ENCODE assay signal across 12 cellular contexts in the genomic region with DNA sequence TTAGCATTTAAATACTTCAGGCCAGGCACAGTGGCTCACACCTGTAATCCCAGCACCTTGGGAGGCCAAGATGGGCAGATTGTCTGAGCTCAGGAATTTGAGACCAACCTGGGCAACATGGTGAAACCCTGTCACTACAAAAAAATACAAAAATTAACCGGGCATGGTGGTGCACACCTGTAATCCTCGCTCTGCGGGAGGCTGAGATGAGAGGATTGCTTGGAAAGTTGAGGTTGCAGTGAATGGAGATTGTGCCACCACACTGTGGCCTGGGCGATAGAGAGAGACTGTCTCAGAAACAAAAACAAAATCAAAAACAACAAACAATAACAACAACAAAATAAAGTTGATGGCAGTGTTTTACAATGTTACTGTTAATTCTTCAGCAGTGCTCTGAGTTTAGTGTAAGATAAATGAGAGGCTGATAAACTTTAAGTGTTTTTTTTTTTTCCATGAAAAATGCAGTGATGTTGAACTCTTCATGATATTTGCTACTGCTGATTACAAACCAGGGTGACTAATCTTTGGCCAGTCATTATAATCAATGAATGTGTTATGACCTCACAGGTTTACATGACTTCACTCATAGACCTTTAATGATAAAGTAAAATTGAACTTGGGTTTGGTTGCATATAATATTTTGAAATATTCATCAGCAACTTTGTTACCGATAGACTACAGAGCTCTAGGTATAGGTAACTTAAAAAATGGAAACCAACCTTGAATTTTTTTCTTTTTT. TPM values are rescaled to one million over a fixed set of nuclear protein-coding genes. Genes with fewer than 3 reads are reported as not detected.
DNase-seq lines count a peak whose midpoint lies in the region; ATAC-seq lines count a peak whose summit lies in the region.
"Had no signal": no experiment of that assay in that cellular context is flagged by ENCODE, and none has a peak within 500 bp of the region (broad histone marks: within the 10 kb centered on the region; RNA-seq: fewer than 3 reads in every experiment).

No MANE protein-coding gene starts in this region.

- no peaks in the 10 kb centered on the region for H4K20me1 ChIP-seq in GM23248 (ENCODE audit: insufficient read depth)

- H3K36me3 Mint-ChIP-seq in T-cell: no peaks in the 10 kb centered on the region

- H3K79me2 ChIP-seq in GM23248 (ENCODE audit: insufficient read depth): peaks cover 84% of the 10 kb centered on the region

- H3K4me3 Mint-ChIP-seq in T-cell: no peak overlapping the region

- DNase-seq in GM23248: peak; percentile 53
- no peak for DNase-seq in T-cell
- DNase-seq in fibroblast of peridontal ligament (ENCODE audit: extremely low read depth): peak; percentile 40
- DNase-seq in renal cortical epithelial cell (ENCODE audit: low read depth): peak; percentile 52
- no peak for DNase-seq in cortex of kidney (lab: John Stamatoyannopoulos, UW)
- no peak for DNase-seq in mucosa of gallbladder (ENCODE audit: low spot score)
- DNase-seq in cerebellum (ENCODE audit: low spot score): no peak
- DNase-seq: islet precursor cell; NCI-H1092; Peyer's patch; stimulated activated CD4-positive, alpha-beta T cell treated with anti-CD3 and anti-CD28 coated beads, Interleukin-12 subunit alpha, Interleukin-12 subunit beta, amount 100 ng/mL, for 4 hours had no signal

- WGBS in GM23248 (ENCODE audit: low coverage in 1 of 2, low lambda C conversion rate in 2 of 2, missing lambda C conversion rate in 2 of 2), 2 experiments: 94 to 98% methylated on average over 5 of the region's 5 CpGs

- no peak overlapping the region for H3K9ac ChIP-seq in GM23248

- peaks cover 27% of the 10 kb centered on the region for H3K4me1 ChIP-seq in GM23248 (ENCODE audit: insufficient read depth)

- H2AFZ ChIP-seq in GM23248: no peak overlapping the region

- H3F3A ChIP-seq in GM23248 (ENCODE audit: insufficient read depth): peaks cover 3% of the 10 kb centered on the region; the same call in 1 of the 2 replicates

- in situ Hi-C loops in GM23248 (cut with MboI): no loop called here

- no peaks in the 10 kb centered on the region for H3K9me3 ChIP-seq in GM23248 (ENCODE audit: low read depth)
- H3K9me3 ChIP-seq: Peyer's patch had no signal

- CTCF ChIA-PET in T-cell (lab: Charles Lee): no interaction called here

- no peaks in the 10 kb centered on the region for H3K36me3 ChIP-seq in GM23248 (ENCODE audit: low read depth)
- H3K36me3 ChIP-seq: Peyer's patch had no signal

- ATAC-seq in T-cell (replicated peaks in 1 of 4): no peak
- no peak for ATAC-seq in HG02973 (IDR thresholded peaks at IDR 0.05; ENCODE audit: unreplicated experiment)

- H3K4me1 Mint-ChIP-seq in T-cell: peaks cover 19 to 41% (median 39%) of the 10 kb centered on the region in 3 donors

- H3K4me3 ChIP-seq in GM23248: peak overlapping the region; percentile 92

- POLR2A ChIA-PET in T-cell (lab: Charles Lee): no interaction called here

- peak overlapping the region; percentile 98 for H3K4me2 ChIP-seq in GM23248 (ENCODE audit: unreplicated experiment)

- peak overlapping the region; percentile 10 to 18 for H3K27ac Mint-ChIP-seq in T-cell

- H3K9me3 Mint-ChIP-seq in T-cell: no peaks in the 10 kb centered on the region

- H3K27me3 ChIP-seq in GM23248 (replicated peaks; ENCODE audit: insufficient read depth): no peaks in the 10 kb centered on the region
- H3K27me3 ChIP-seq: Peyer's patch had no signal

- no peaks in the 10 kb centered on the region for H3K27me3 Mint-ChIP-seq in T-cell

- no peaks in the 10 kb centered on the region for H3K9me2 ChIP-seq in GM23248 (ENCODE audit: insufficient read depth)

- no peak overlapping the region; the same call in 1 of the 2 replicates for H3K27ac ChIP-seq in GM23248

RNA-seq across cellular contexts. Expression of a gene that starts 2.5 kb away (rescaled TPM):
- total RNA-seq in GM23248 (2014; rRNA removed; shearing (Covaris generic)): 233 and 250 TPM in 2 replicates
- 56.8 and 61.9 TPM in 2 replicates for polyA plus RNA-seq in GM23248 (2016; fragmentation: Nextera tagmentation; extraction: Ambion mirVana)
- total RNA-seq in T-cell: 1 to 10 TPM; 5.8 to 9.5 (median 5.9) TPM
- total RNA-seq in renal cortical epithelial cell: 694 and 876 TPM in 2 replicates
- 71.9 TPM for total RNA-seq in mucosa of gallbladder
- total RNA-seq in cerebellum: 60.7 TPM

Comparison
In these comparisons a context has a peak if more than half of its experiments do, and no peak if none do; other contexts are left out.
1. DNase-seq: peak in GM23248 (single experiment), fibroblast of peridontal ligament (single experiment) and renal cortical epithelial cell (single experiment); none in T-cell (0 of 34), cortex of kidney (single experiment), mucosa of gallbladder (single experiment) and cerebellum (single experiment).